ENCODE assay signal across 8 cellular contexts in the genomic region with DNA sequence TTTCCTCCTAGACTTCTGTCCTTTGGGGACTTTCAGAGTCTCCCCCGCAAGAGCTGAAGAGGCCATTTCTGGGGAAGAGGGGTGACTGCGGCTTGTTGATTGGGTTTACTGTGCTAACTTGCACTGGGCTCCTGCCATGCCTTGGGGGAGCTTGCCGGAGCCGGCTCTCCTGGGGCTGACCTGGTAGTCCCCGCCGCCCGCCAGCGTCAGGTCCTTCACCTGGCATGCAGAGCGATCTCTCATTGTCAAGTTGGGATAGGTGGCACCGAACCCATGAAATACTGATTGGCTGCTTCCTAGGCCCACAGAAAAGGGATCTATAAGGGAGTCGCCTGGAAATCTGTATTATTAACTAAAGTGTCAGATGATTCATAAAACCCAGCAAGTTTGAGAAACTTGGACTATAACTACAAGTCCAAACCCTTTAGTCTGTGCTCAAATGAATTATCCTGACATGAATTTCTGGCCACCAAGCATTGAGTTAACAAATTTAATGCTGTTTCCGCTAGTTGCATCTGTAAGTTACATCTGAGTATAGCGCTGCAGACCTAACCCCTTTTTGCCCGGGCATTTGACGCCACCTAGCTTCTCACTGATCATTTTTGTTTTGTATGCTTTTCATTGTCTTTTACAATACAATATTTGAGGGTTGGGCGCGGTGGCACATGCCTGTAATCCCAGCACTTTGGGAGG. TPM values are rescaled to one million over a fixed set of nuclear protein-coding genes. Genes with fewer than 3 reads are reported as not detected.
DNase-seq lines count a peak whose midpoint lies in the region; ATAC-seq and TF ChIP-seq lines count a peak whose summit lies in the region.

No MANE protein-coding gene starts in this region.

- peak overlapping the region; percentile 91 for H3K4me3 Mint-ChIP-seq in CD8-positive, alpha-beta T cell
- H3K4me3 Mint-ChIP-seq in activated T-helper 1 cell treated with anti-CD3 and anti-CD28 coated beads, Interleukin-12 subunit alpha, Interleukin-12 subunit beta, Interleukin-2, Interleukin-4 antibody, amounts not matched to agents 30 ng/mL and 10 ng/mL and 1 ng/mL, durations not matched to agents 14 hours and 24 hours and 36 hours = peak overlapping the region; percentile 90

- peaks cover 41% of the 10 kb centered on the region for H3K4me1 Mint-ChIP-seq in CD8-positive, alpha-beta T cell (ENCODE audit: low read depth)
- H3K4me1 Mint-ChIP-seq in activated T-helper 1 cell treated with anti-CD3 and anti-CD28 coated beads, Interleukin-12 subunit alpha, Interleukin-12 subunit beta, Interleukin-2, Interleukin-4 antibody, amounts not matched to agents 30 ng/mL and 10 ng/mL and 1 ng/mL, durations not matched to agents 14 hours and 24 hours and 36 hours (ENCODE audit: low read depth) = peaks cover 39% of the 10 kb centered on the region

- H3K36me3 Mint-ChIP-seq in CD8-positive, alpha-beta T cell = peaks cover 27% of the 10 kb centered on the region
- peaks cover 16% of the 10 kb centered on the region for H3K36me3 Mint-ChIP-seq in activated T-helper 1 cell treated with anti-CD3 and anti-CD28 coated beads, Interleukin-12 subunit alpha, Interleukin-12 subunit beta, Interleukin-2, Interleukin-4 antibody, amounts not matched to agents 30 ng/mL and 10 ng/mL and 1 ng/mL, durations not matched to agents 14 hours and 24 hours and 36 hours (ENCODE audit: low read depth)

- H3K9me3 Mint-ChIP-seq in CD8-positive, alpha-beta T cell = no peaks in the 10 kb centered on the region
- no peaks in the 10 kb centered on the region for H3K9me3 Mint-ChIP-seq in activated T-helper 1 cell treated with anti-CD3 and anti-CD28 coated beads, Interleukin-12 subunit alpha, Interleukin-12 subunit beta, Interleukin-2, Interleukin-4 antibody, amounts not matched to agents 30 ng/mL and 10 ng/mL and 1 ng/mL, durations not matched to agents 14 hours and 24 hours and 36 hours

- no peaks in the 10 kb centered on the region for H3K27me3 Mint-ChIP-seq in CD8-positive, alpha-beta T cell (ENCODE audit: low read depth)
- peaks cover 7% of the 10 kb centered on the region for H3K27me3 Mint-ChIP-seq in activated T-helper 1 cell treated with anti-CD3 and anti-CD28 coated beads, Interleukin-12 subunit alpha, Interleukin-12 subunit beta, Interleukin-2, Interleukin-4 antibody, amounts not matched to agents 30 ng/mL and 10 ng/mL and 1 ng/mL, durations not matched to agents 14 hours and 24 hours and 36 hours (ENCODE audit: insufficient read depth)

- no peaks in the 10 kb centered on the region for H3K36me3 ChIP-seq in CD8-positive, alpha-beta T cell (ENCODE audit: insufficient read depth, low read length)
- H3K36me3 ChIP-seq in neutrophil = no peaks in the 10 kb centered on the region

- no peaks in the 10 kb centered on the region for H3K27me3 ChIP-seq in CD8-positive, alpha-beta T cell (ENCODE audit: insufficient read depth, low read length)
- H3K27me3 ChIP-seq in neutrophil = peaks cover 11% of the 10 kb centered on the region

- H3K4me1 ChIP-seq in CD8-positive, alpha-beta T cell (ENCODE audit: insufficient read depth, low read length) = peaks cover 31% of the 10 kb centered on the region
- peaks cover 26 to 28% of the 10 kb centered on the region in 2 experiments for H3K4me1 ChIP-seq in neutrophil (ENCODE audit: control insufficient read depth in 1 of 2, insufficient read depth in 1 of 2, low read depth in 1 of 2, low read length in 1 of 2)

- no peaks in the 10 kb centered on the region for H3K9me3 ChIP-seq in CD8-positive, alpha-beta T cell (ENCODE audit: low read length)
- H3K9me3 ChIP-seq in neutrophil = no peaks in the 10 kb centered on the region

- peak in 6 of 7 experiments; percentile 32 to 68 (median 57) for DNase-seq in CD8-positive, alpha-beta T cell
- peak; percentile 52 for DNase-seq in NOMO-1 treated with dmso at 0.1 percent for 144 hours (lab: John Stamatoyannopoulos, UW; ENCODE audit: unreplicated experiment)
- peak; percentile 51 for DNase-seq in activated T-helper 1 cell treated with anti-CD3 and anti-CD28 coated beads, Interleukin-12 subunit alpha, Interleukin-12 subunit beta, Interleukin-2, Interleukin-4 antibody, amounts not matched to agents 30 ng/mL and 10 ng/mL and 1 ng/mL, durations not matched to agents 14 hours and 24 hours and 36 hours (ENCODE audit: low spot score)
- peak; percentile 59 for DNase-seq in fibroblast of the aortic adventitia (ENCODE audit: low read depth)
- no peak for DNase-seq in cerebellum (ENCODE audit: low spot score)

- peak; percentile 62 for TF ChIP-seq CTCF in CD8-positive, alpha-beta T cell (IDR thresholded peaks at IDR 0.05)
- peak; percentile 32 for TF ChIP-seq CTCF in fibroblast of the aortic adventitia (IDR thresholded peaks at IDR 0.05; ENCODE audit: insufficient read depth, low read length)
- no peak for TF ChIP-seq CTCF in neutrophil (IDR thresholded peaks at IDR 0.05)

- intact Hi-C loops in CD8-positive, alpha-beta T cell (cut with DNase I, micrococcal nuclease) = loop anchor here (1.0 to 10.0 kb wide), 13 partner anchors 15 to 856 kb away; partner anchors contain the start of genes MAN2C1 (in 2 of the 2), PTPN9 (in 2 of the 2), C15orf39 (in 1 of the 2) and CSK (in 1 of the 2)
- intact Hi-C loops in activated T-helper 1 cell treated with anti-CD3 and anti-CD28 coated beads, Interleukin-12 subunit alpha, Interleukin-12 subunit beta, Interleukin-2, Interleukin-4 antibody, amounts not matched to agents 30 ng/mL and 10 ng/mL and 1 ng/mL, durations not matched to agents 14 hours and 24 hours and 36 hours (cut with micrococcal nuclease) = loop anchor here (1.0 to 10.0 kb wide), 9 partner anchors 15 to 1646 kb away; partner anchors contain the start of genes MAN2C1, PML, PTPN9 and SNUPN

- peak; percentile 37 for ATAC-seq in CD8-positive, alpha-beta T cell
- ATAC-seq in GM19455 (IDR thresholded peaks at IDR 0.05; ENCODE audit: unreplicated experiment) (peak; percentile 35), HG03565 (IDR thresholded peaks at IDR 0.05; ENCODE audit: unreplicated experiment) (peak; percentile 10)

- peak overlapping the region; percentile 97 for H3K27ac Mint-ChIP-seq in CD8-positive, alpha-beta T cell
- H3K27ac Mint-ChIP-seq in activated T-helper 1 cell treated with anti-CD3 and anti-CD28 coated beads, Interleukin-12 subunit alpha, Interleukin-12 subunit beta, Interleukin-2, Interleukin-4 antibody, amounts not matched to agents 30 ng/mL and 10 ng/mL and 1 ng/mL, durations not matched to agents 14 hours and 24 hours and 36 hours = peak overlapping the region; percentile 94

- H3K27ac ChIP-seq in CD8-positive, alpha-beta T cell (ENCODE audit: low read depth, low read length) = peak overlapping the region; percentile 98
- H3K27ac ChIP-seq in neutrophil = peak overlapping the region; percentile 80

- H3K4me3 ChIP-seq in CD8-positive, alpha-beta T cell (ENCODE audit: low read depth, low read length) = peak overlapping the region; percentile 99
- peak overlapping the region; percentile 99 for H3K4me3 ChIP-seq in fibroblast of the aortic adventitia (ENCODE audit: low read depth, low read length)
- H3K4me3 ChIP-seq in neutrophil (ENCODE audit: low read depth in 1 of 2, low read length in 1 of 2) = peak overlapping the region; percentile 79 to 97

- POLR2A ChIA-PET in CD8-positive, alpha-beta T cell (lab: Charles Lee) = interaction anchor here (0.9 to 5.9 kb wide), 24 partner anchors 9 to 1180 kb away, joined by 3 to 140 read pairs (median 6); partner anchors contain the start of genes MAN2C1, PTPN9, SIN3A and SNUPN

- CTCF ChIA-PET in CD8-positive, alpha-beta T cell (lab: Charles Lee) = interaction anchor here (0.6 to 4.9 kb wide), 13 partner anchors 11 to 293 kb away, joined by 3 to 34 read pairs (median 6); partner anchors contain the start of genes MAN2C1, PTPN9 and SNUPN

RNA-seq across cellular contexts. Expression of gene IMP3, which starts 0.6 kb away (rescaled TPM):
- total RNA-seq in CD8-positive, alpha-beta T cell = 10 to 100 TPM; 67.1 to 69.5 TPM
- total RNA-seq in activated T-helper 1 cell treated with anti-CD3 and anti-CD28 coated beads, Interleukin-12 subunit alpha, Interleukin-12 subunit beta, Interleukin-2, Interleukin-4 antibody, amounts not matched to agents 30 ng/mL and 10 ng/mL and 1 ng/mL, durations not matched to agents 14 hours and 24 hours and 36 hours = 110 and 113 TPM in 2 replicates
- 81.7 and 82.1 TPM in 2 replicates for total RNA-seq in fibroblast of the aortic adventitia (ENCODE audit: low replicate concordance)
- 26.3 TPM for total RNA-seq in cerebellum

RNA-seq across cellular contexts. Expression of gene SNX33, which starts 7.1 kb away (rescaled TPM):
- under 1 TPM; 0.56 to 0.95 TPM for total RNA-seq in CD8-positive, alpha-beta T cell
- 5.4 and 6.2 TPM in 2 replicates for total RNA-seq in activated T-helper 1 cell treated with anti-CD3 and anti-CD28 coated beads, Interleukin-12 subunit alpha, Interleukin-12 subunit beta, Interleukin-2, Interleukin-4 antibody, amounts not matched to agents 30 ng/mL and 10 ng/mL and 1 ng/mL, durations not matched to agents 14 hours and 24 hours and 36 hours
- total RNA-seq in fibroblast of the aortic adventitia (ENCODE audit: low replicate concordance) (27.8 and 35.2 TPM in 2 replicates), cerebellum (4.3 TPM)

RNA-seq across cellular contexts. Expression of gene SNUPN, which starts 15.1 kb away (rescaled TPM):
- total RNA-seq in CD8-positive, alpha-beta T cell = 1 to 10 TPM; 7.7 TPM
- 30.8 and 34.1 TPM in 2 replicates for total RNA-seq in activated T-helper 1 cell treated with anti-CD3 and anti-CD28 coated beads, Interleukin-12 subunit alpha, Interleukin-12 subunit beta, Interleukin-2, Interleukin-4 antibody, amounts not matched to agents 30 ng/mL and 10 ng/mL and 1 ng/mL, durations not matched to agents 14 hours and 24 hours and 36 hours
- 41.5 and 43.3 TPM in 2 replicates for total RNA-seq in fibroblast of the aortic adventitia (ENCODE audit: low replicate concordance)
- total RNA-seq in cerebellum = 16.5 TPM
